ENCODE assay signal across 1 cellular context in genomic region chr20:46709459-46710148, GRCh38.
A peak's percentile ranks its signal among the peaks of the same experiment; 100 is the strongest.
TF ChIP-seq lines count a peak whose summit lies in the region.

Gene SLC2A10 (plus strand): TSS chr20:46709649. CDS start chr20:46709737, 88 bp downstream.

TF ChIP-seq in HepG2, 621 proteins besides CTCF, POLR2A, EP300 and RAD21 (continued from another document and continues in another):
- TF ChIP-seq ZNF512B (CRISPR knock-in tag; IDR thresholded peaks at IDR 0.05; ENCODE audit: borderline replicate concordance) (no peak), SMC3 (IDR thresholded peaks at IDR 0.05; ENCODE audit: low read length) (no peak), ZNF710 (CRISPR knock-in tag; IDR thresholded peaks at IDR 0.05; ENCODE audit: borderline replicate concordance) (peak; percentile 61; the same call in 1 of the 2 replicates), MAFF (IDR thresholded peaks at IDR 0.05; ENCODE audit: low read depth, low read length) (no peak), BCLAF1 (IDR thresholded peaks at IDR 0.05) (no peak), ZNF792 (CRISPR knock-in tag; IDR thresholded peaks at IDR 0.05) (no peak; the same call in 1 of the 2 replicates), MEF2D (CRISPR knock-in tag; IDR thresholded peaks at IDR 0.05) (0 out of 2 replicates have a peak, but pooled peaks have one; percentile 15), ZBTB2 (CRISPR knock-in tag; IDR thresholded peaks at IDR 0.05; ENCODE audit: low read depth) (peak; percentile 67), MED8 (CRISPR knock-in tag; IDR thresholded peaks at IDR 0.05; ENCODE audit: insufficient replicate concordance) (peak; percentile 84), ZMYM4 (CRISPR knock-in tag; IDR thresholded peaks at IDR 0.05) (peak; percentile 69), ZNF362 (CRISPR knock-in tag; IDR thresholded peaks at IDR 0.05; ENCODE audit: borderline replicate concordance) (no peak), ZBTB4 (CRISPR knock-in tag; IDR thresholded peaks at IDR 0.05; ENCODE audit: borderline replicate concordance) (0 out of 2 replicates have a peak, but pooled peaks have one; percentile 11), IKZF5 (CRISPR knock-in tag; IDR thresholded peaks at IDR 0.05) (no peak), ZNF761 (CRISPR knock-in tag; conservative IDR thresholded peaks at IDR 0.05) (no peak), AHDC1 (CRISPR knock-in tag; IDR thresholded peaks at IDR 0.05; ENCODE audit: borderline replicate concordance) (peak; percentile 78), MLXIP (CRISPR knock-in tag; IDR thresholded peaks at IDR 0.05; ENCODE audit: borderline replicate concordance) (peak; percentile 22; the same call in 1 of the 2 replicates), GPBP1L1 (CRISPR knock-in tag; IDR thresholded peaks at IDR 0.05) (no peak), KMT2A (CRISPR knock-in tag; IDR thresholded peaks at IDR 0.05) (peak; percentile 84), NR2F2 (IDR thresholded peaks at IDR 0.05; ENCODE audit: borderline replicate concordance, low read depth) (peak; percentile 48; the same call in 1 of the 2 replicates), ZNF839 (CRISPR knock-in tag; IDR thresholded peaks at IDR 0.05; ENCODE audit: borderline replicate concordance) (0 out of 2 replicates have a peak, but pooled peaks have one; percentile 29), KDM6A (CRISPR knock-in tag; IDR thresholded peaks at IDR 0.05; ENCODE audit: low read depth) (no peak), ATRX (CRISPR knock-in tag; IDR thresholded peaks at IDR 0.05; ENCODE audit: borderline replicate concordance) (no peak)
